In genomic region chrX:133232331-133232730, GRCh38 we compare ENCODE assay signal across 19 cellular contexts. TPM values are rescaled to one million over a fixed set of nuclear protein-coding genes. Genes with fewer than 3 reads are reported as not detected.
DNase-seq lines count a peak whose midpoint lies in the region; ATAC-seq and TF ChIP-seq lines count a peak whose summit lies in the region.
"Had no signal": no experiment of that assay in that cellular context is flagged by ENCODE, and none has a peak within 500 bp of the region (broad histone marks: within the 10 kb centered on the region; RNA-seq: fewer than 3 reads in every experiment).

No MANE protein-coding gene starts in this region.

- ATAC-seq in RWPE2 (ENCODE audit: low read depth): 0 out of 3 replicates have a peak, but pooled peaks have one; percentile 22
- ATAC-seq in HG02588 (IDR thresholded peaks at IDR 0.05; ENCODE audit: unreplicated experiment): no peak
- ATAC-seq: CD8-positive, alpha-beta T cell had no signal

- H3K27me3 ChIP-seq in RWPE2 (ENCODE audit: insufficient read depth, poor library complexity, severe bottlenecking): no peaks in the 10 kb centered on the region
- no peaks in the 10 kb centered on the region for H3K27me3 ChIP-seq in thyroid gland

- H3K36me3 ChIP-seq in RWPE2 (ENCODE audit: low read depth) (no peaks in the 10 kb centered on the region), thyroid gland (no peaks in the 10 kb centered on the region)
- H3K36me3 ChIP-seq: BLaER1 had no signal

- H3K9me3 ChIP-seq in RWPE2 (ENCODE audit: severe bottlenecking) (no peaks in the 10 kb centered on the region), thyroid gland (no peaks in the 10 kb centered on the region)
- H3K9me3 ChIP-seq: BLaER1, Caco-2 had no signal

- intact Hi-C loops in thyroid gland (cut with DNase I): no loop called here

- no peak overlapping the region for H3K4me3 ChIP-seq in RWPE2 (ENCODE audit: severe bottlenecking)
- no peak overlapping the region for H3K4me3 ChIP-seq in thyroid gland (replicated peaks in 1 of 3)
- H3K4me3 ChIP-seq: BLaER1, GM23248 had no signal

- H3K4me1 ChIP-seq in RWPE2 (ENCODE audit: insufficient read depth, poor library complexity, severe bottlenecking) (peaks cover 6% of the 10 kb centered on the region), thyroid gland (no peaks in the 10 kb centered on the region)
- H3K4me1 ChIP-seq: Caco-2 had no signal

- no peak overlapping the region for H3K27ac ChIP-seq in RWPE2 (ENCODE audit: poor library complexity, severe bottlenecking)
- peak overlapping the region; percentile 17 for H3K27ac ChIP-seq in epithelial cell of prostate
- H3K27ac ChIP-seq in thyroid gland: no peak overlapping the region
- H3K27ac ChIP-seq: BLaER1, C4-2B, GM23248 had no signal

- TF ChIP-seq POLR2A in thyroid gland (IDR thresholded peaks at IDR 0.05): no peak

- DNase-seq in RKO (ENCODE audit: low spot score): peak; percentile 15
- no peak for DNase-seq in RWPE2 (ENCODE audit: low spot score)
- no peak for DNase-seq in epithelial cell of prostate (ENCODE audit: low read depth, low spot score)
- DNase-seq in thyroid gland: no peak
- DNase-seq in stimulated activated CD4-positive, alpha-beta T cell treated with anti-CD3 and anti-CD28 coated beads, Interleukin-2, amount 100 ng/mL, for 24 hours: no peak
- DNase-seq: Caco-2; CD4-positive, CD25-positive, alpha-beta regulatory T cell; CD8-positive, alpha-beta T cell; DMS153; DND-41; GM23248; H7; HCEC 1CT had no signal

- TF ChIP-seq CTCF in RWPE2 (IDR thresholded peaks at IDR 0.05; ENCODE audit: poor library complexity, severe bottlenecking) (no peak), thyroid gland (IDR thresholded peaks at IDR 0.05) (no peak)

- 69 to 81% methylated on average over 1 of the region's 1 CpG for WGBS in thyroid gland, 2 donors

RNA-seq across cellular contexts. Expression of gene TFDP3, which starts 14.2 kb away (rescaled TPM):
- not detected for total RNA-seq in thyroid gland
- total RNA-seq: A172; B cell; Caco-2; CD4-positive, CD25-positive, alpha-beta regulatory T cell; CD8-positive, alpha-beta T cell; GM23248; H1; H7 had no signal
